In the genomic region with DNA sequence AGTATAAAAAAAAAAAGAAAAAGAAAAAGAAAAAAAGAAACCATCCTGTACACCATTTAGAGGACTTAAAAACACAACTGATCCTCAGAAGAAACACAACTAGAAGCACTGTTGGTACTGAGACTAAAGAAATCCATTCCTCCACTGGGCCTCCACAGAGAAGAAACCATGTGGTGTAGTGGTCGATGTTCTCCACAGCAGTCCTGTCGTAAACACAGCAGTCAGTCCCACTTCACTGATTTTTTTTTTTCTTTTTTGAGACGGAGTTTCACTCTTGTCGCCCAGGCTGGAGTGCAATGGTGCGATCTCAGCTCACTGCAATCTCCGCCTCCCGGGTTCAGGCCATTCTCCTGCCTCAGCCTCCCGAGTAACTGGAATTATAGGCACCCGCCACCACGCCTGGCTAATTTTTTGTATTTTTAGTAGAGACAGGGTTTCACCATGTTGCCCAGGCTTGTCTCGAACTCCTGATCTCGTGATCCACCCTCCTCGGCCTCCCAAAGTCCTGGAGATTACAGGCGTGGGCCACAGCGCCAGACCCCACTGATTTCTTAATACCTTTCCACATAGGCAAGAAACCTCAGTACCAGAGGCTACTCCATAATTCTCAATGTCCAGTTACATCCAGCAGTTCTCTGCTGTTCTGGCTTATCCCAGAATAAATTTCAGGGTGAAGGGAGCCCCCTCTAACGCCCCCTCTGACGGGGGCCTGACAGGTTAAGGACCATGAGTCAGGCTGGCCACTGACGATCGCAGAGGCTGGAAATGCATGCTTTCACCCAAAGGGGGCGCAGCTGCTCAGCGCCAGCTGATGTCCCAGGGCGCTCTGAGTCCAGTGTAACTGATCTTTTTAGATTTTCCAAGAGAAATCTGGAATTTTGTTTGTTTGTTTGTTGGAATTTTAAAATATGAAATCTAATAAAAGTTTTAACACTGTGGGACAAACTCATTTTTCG, we compare ENCODE assay signal across 8 cellular contexts. TPM values are rescaled to one million over a fixed set of nuclear protein-coding genes. Genes with fewer than 3 reads are reported as not detected.
DNase-seq lines count a peak whose midpoint lies in the region; ATAC-seq and TF ChIP-seq lines count a peak whose summit lies in the region.

No MANE protein-coding gene starts in this region.

- H3K4me1 ChIP-seq in NT2/D1 (ENCODE audit: insufficient read depth, insufficient read length): no peaks in the 10 kb centered on the region
- peaks cover 0 to 11% of the 10 kb centered on the region in 2 donors for H3K4me1 ChIP-seq in mucosa of rectum (ENCODE audit: control insufficient read depth in 2 of 2, insufficient read depth in 2 of 2, low read length in 2 of 2)

- H3K4me3 ChIP-seq in NT2/D1 (ENCODE audit: insufficient read length, low read depth): no peak overlapping the region
- no peak overlapping the region for H3K4me3 ChIP-seq in dorsolateral prefrontal cortex
- H3K4me3 ChIP-seq in mucosa of rectum (ENCODE audit: low read length in 2 of 2): peak overlapping the region; percentile 31 to 65

- H3K9ac ChIP-seq in NT2/D1 (ENCODE audit: insufficient read length, low read depth) (no peak overlapping the region), mucosa of rectum (ENCODE audit: low read depth in 1 of 2, low read length in 2 of 2) (peak overlapping the region in 1 of 2 donors; percentile 9)

- H3K36me3 ChIP-seq in NT2/D1 (ENCODE audit: insufficient read depth, insufficient read length, low read length): no peaks in the 10 kb centered on the region
- H3K36me3 ChIP-seq in mucosa of rectum (ENCODE audit: control insufficient read depth in 2 of 2, insufficient read depth in 2 of 2, low read length in 2 of 2): no peaks in the 10 kb centered on the region

- H3K27ac ChIP-seq in dorsolateral prefrontal cortex (no peak overlapping the region), mucosa of rectum (ENCODE audit: low read depth in 2 of 2, low read length in 2 of 2) (peak overlapping the region; percentile 48 to 62)

- ATAC-seq in GM21717 (IDR thresholded peaks at IDR 0.05; ENCODE audit: unreplicated experiment) (no peak), HG03469 (IDR thresholded peaks at IDR 0.05; ENCODE audit: unreplicated experiment) (no peak)

- DNase-seq in activated T-cell treated with anti-CD3 and anti-CD28 coated beads, Interleukin-2, amount 50 U/mL, for 1 hour: peak; percentile 24
- DNase-seq in activated T-cell treated with anti-CD3 and anti-CD28 coated beads for 4 hours (no peak), NT2/D1 (ENCODE audit: low read depth, low spot score) (peak; percentile 23), dorsolateral prefrontal cortex (no peak), inferior parietal cortex (ENCODE audit: extremely low spot score) (no peak)

- H3K9me3 ChIP-seq in NT2/D1 (ENCODE audit: insufficient read depth, low read length) (no peaks in the 10 kb centered on the region), mucosa of rectum (ENCODE audit: control insufficient read depth in 2 of 2, low read length in 2 of 2) (no peaks in the 10 kb centered on the region)

- H3K27me3 ChIP-seq in NT2/D1 (ENCODE audit: insufficient read depth, insufficient read length) (peaks cover 3% of the 10 kb centered on the region), dorsolateral prefrontal cortex (peaks cover 0 to 6% (median 0%) of the 10 kb centered on the region in 45 donors), mucosa of rectum (ENCODE audit: control insufficient read depth in 2 of 2, insufficient read depth in 2 of 2, low read length in 2 of 2) (no peaks in the 10 kb centered on the region)

- TF ChIP-seq CTCF in dorsolateral prefrontal cortex (IDR thresholded peaks at IDR 0.05 in 54 of 56, conservative IDR thresholded peaks at IDR 0.05 in 2 of 56; ENCODE audit: low read depth in 1 of 56, partially characterized antibody in 56 of 56): peak; percentile 15 to 65 (median 53)

- intact Hi-C loops in dorsolateral prefrontal cortex (cut with DNase I): no loop called here

RNA-seq across cellular contexts. Expression of gene FFAR4, which starts 24.8 kb away (rescaled TPM):
- total RNA-seq in dorsolateral prefrontal cortex: 1 to 10 TPM in 102 of 120 experiments, under 1 TPM in 17, not detected in 1; 0.32 to 4.2 (median 1.6) TPM

RNA-seq across cellular contexts. Expression of gene CEP55, which starts 45.3 kb away (rescaled TPM):
- total RNA-seq in dorsolateral prefrontal cortex: 1 to 10 TPM in 1 of 120 experiments, under 1 TPM in 23, not detected in 96; 0.22 to 1.9 (median 0.40) TPM

RNA-seq across cellular contexts. Expression of gene RBP4, which starts 59.4 kb away (rescaled TPM):
- 10 to 100 TPM in 118 of 120 experiments, 1 to 10 TPM in 2; 7.1 to 89.1 (median 40.6) TPM for total RNA-seq in dorsolateral prefrontal cortex

RNA-seq across cellular contexts. Expression of gene MYOF, which starts 59.5 kb away (rescaled TPM):
- total RNA-seq in dorsolateral prefrontal cortex: 10 to 100 TPM in 91 of 120 experiments, 1 to 10 TPM in 29; 4.6 to 30.0 (median 12.5) TPM

Comparison
In these comparisons a context has a peak if more than half of its experiments do, and no peak if none do; other contexts are left out.
1. DNase-seq: peak in activated T-cell treated with anti-CD3 and anti-CD28 coated beads, Interleukin-2, amount 50 U/mL, for 1 hour (single experiment) and NT2/D1 (single experiment); none in activated T-cell treated with anti-CD3 and anti-CD28 coated beads for 4 hours (single experiment), dorsolateral prefrontal cortex (0 of 10) and inferior parietal cortex (single experiment).
2. H3K4me3 ChIP-seq: peak in mucosa of rectum (2 of 2); none in NT2/D1 (single experiment) and dorsolateral prefrontal cortex (0 of 59).
3. H3K27ac ChIP-seq: peak in mucosa of rectum (2 of 2); none in dorsolateral prefrontal cortex (0 of 59).